Comparison of ENCODE assay signal across 19 cellular contexts in the genomic region with DNA sequence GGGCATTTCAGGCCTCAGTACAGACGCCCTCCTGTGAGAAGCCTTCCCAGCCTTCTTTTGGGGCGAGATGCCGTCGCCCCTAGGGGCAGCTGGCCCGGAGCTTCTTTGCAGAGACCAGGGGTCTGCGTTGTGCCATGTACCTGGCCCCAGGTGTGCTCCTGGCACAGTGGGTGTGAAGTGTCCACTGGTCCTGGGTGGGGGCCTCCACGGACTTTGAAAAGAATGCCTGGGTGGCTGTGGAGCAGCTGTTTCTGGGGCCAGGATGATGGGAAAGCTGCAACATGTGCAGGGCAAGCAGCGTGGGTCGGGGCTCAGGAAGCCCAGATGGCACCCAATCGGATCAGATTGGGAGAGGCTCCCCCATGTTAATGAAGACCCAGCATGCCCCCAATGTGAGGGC. TPM values are rescaled to one million over a fixed set of nuclear protein-coding genes. Genes with fewer than 3 reads are reported as not detected.
DNase-seq lines count a peak whose midpoint lies in the region; ATAC-seq and TF ChIP-seq lines count a peak whose summit lies in the region.
"Had no signal": no experiment of that assay in that cellular context is flagged by ENCODE, and none has a peak within 500 bp of the region (broad histone marks: within the 10 kb centered on the region; RNA-seq: fewer than 3 reads in every experiment).

No MANE protein-coding gene starts in this region.

- POLR2A ChIA-PET in Caco-2 (lab: Charles Lee), result no interaction called here

- no peaks in the 10 kb centered on the region for H3K4me1 Mint-ChIP-seq in Caco-2 (ENCODE audit: low read depth, unreplicated experiment)

- DNase-seq in Right ventricle myocardium superior, result peak; percentile 13
- DNase-seq in cardiac septum (ENCODE audit: low spot score), result no peak
- DNase-seq in colonic mucosa, result no peak
- DNase-seq in osteoblast (ENCODE audit: insufficient read length, low spot score, missing footprints), result peak; percentile 39
- no peak for DNase-seq in thyroid gland
- no peak for DNase-seq in NCI-H2171 (lab: John Stamatoyannopoulos, UW)
- no peak for DNase-seq in Caco-2
- DNase-seq: CD4-positive, alpha-beta memory T cell; DMS153; MG63; NCI-H446 treated with DMSO at 0.1 percent for 48 hours; NCI-H526; NCI-H82; NK-92 treated with Interleukin-12 subunit alpha and Interleukin-12 subunit beta, amount 100 ng/mL, for 24 hours; RPMI8226; SHP77 treated with DMSO at 0.1 percent for 48 hours had no signal

- no peaks in the 10 kb centered on the region for H3K27me3 Mint-ChIP-seq in Caco-2 (ENCODE audit: insufficient read depth, unreplicated experiment)

- H3K27ac Mint-ChIP-seq in Caco-2 (ENCODE audit: unreplicated experiment), result no peak overlapping the region
- H3K27ac Mint-ChIP-seq: CD4-positive, alpha-beta memory T cell had no signal

- H4K20me1 ChIP-seq in osteoblast (ENCODE audit: insufficient read depth, low read length), result no peaks in the 10 kb centered on the region

- no peak overlapping the region for H3K4me2 ChIP-seq in osteoblast (ENCODE audit: insufficient read depth, low read length)
- H3K4me2 ChIP-seq: PC-9 had no signal

- H2AFZ ChIP-seq in osteoblast (ENCODE audit: low read length), result no peak overlapping the region
- H2AFZ ChIP-seq: PC-9 had no signal

- H3K27ac ChIP-seq in colonic mucosa (peak overlapping the region; percentile 82), osteoblast (ENCODE audit: low read depth, low read length) (no peak overlapping the region), thyroid gland (no peak overlapping the region)
- H3K27ac ChIP-seq: PC-9 had no signal

- no peaks in the 10 kb centered on the region for H3K79me2 ChIP-seq in osteoblast (ENCODE audit: insufficient read depth, low read length)

- no peak for ATAC-seq in Right ventricle myocardium superior (ENCODE audit: poor library complexity)
- ATAC-seq: HCT116 had no signal

- H3K4me3 ChIP-seq in colonic mucosa (no peak overlapping the region), osteoblast (ENCODE audit: insufficient read depth, low read length) (no peak overlapping the region), thyroid gland (replicated peaks in 1 of 3) (no peak overlapping the region), Caco-2 (ENCODE audit: low read depth, low read length) (no peak overlapping the region)
- H3K4me3 ChIP-seq: MG63, PC-9 had no signal

- no peaks in the 10 kb centered on the region for H3K27me3 ChIP-seq in colonic mucosa
- H3K27me3 ChIP-seq in osteoblast (ENCODE audit: insufficient read depth, low read length), result no peaks in the 10 kb centered on the region
- H3K27me3 ChIP-seq in thyroid gland, result no peaks in the 10 kb centered on the region
- no peaks in the 10 kb centered on the region for H3K27me3 ChIP-seq in Caco-2 (replicated peaks; ENCODE audit: control insufficient read depth, insufficient read depth, low read length)
- H3K27me3 ChIP-seq: MG63 had no signal

- intact Hi-C loops in Right ventricle myocardium superior (cut with DNase I), result no loop called here
- intact Hi-C loops in cardiac septum (cut with DNase I), result no loop called here
- intact Hi-C loops in colonic mucosa (cut with DNase I), result loop anchor here (5.0 to 10.0 kb wide), 2 partner anchors 34 to 63 kb away; no protein-coding TSS in a partner anchor
- intact Hi-C loops in thyroid gland (cut with DNase I), result no loop called here
- intact Hi-C loops in Caco-2 (cut with micrococcal nuclease; ENCODE audit: unreplicated experiment), result no loop called here

- BruUV-seq in Caco-2 (replicated peaks; lab: Mats Ljungman, UMichigan), result no TSS peak

- 82 to 96% methylated on average over 6 to 9 of the region's 10 CpGs for WGBS in thyroid gland, 2 donors

- H3K9me3 ChIP-seq in colonic mucosa (no peaks in the 10 kb centered on the region), osteoblast (ENCODE audit: low read depth, low read length) (no peaks in the 10 kb centered on the region), thyroid gland (no peaks in the 10 kb centered on the region), Caco-2 (no peaks in the 10 kb centered on the region)
- H3K9me3 ChIP-seq: MG63 had no signal

- H3K4me1 ChIP-seq in colonic mucosa (peaks cover 18% of the 10 kb centered on the region), osteoblast (ENCODE audit: insufficient read depth, low read length) (no peaks in the 10 kb centered on the region), thyroid gland (peaks cover 4% of the 10 kb centered on the region in 2 donors), Caco-2 (no peaks in the 10 kb centered on the region)

- H3K36me3 ChIP-seq in colonic mucosa (no peaks in the 10 kb centered on the region), osteoblast (ENCODE audit: insufficient read depth, low read length) (no peaks in the 10 kb centered on the region), thyroid gland (no peaks in the 10 kb centered on the region), Caco-2 (ENCODE audit: control insufficient read depth, insufficient read depth, low read length) (no peaks in the 10 kb centered on the region)
- H3K36me3 ChIP-seq: MG63 had no signal

- no peak for TF ChIP-seq CTCF in colonic mucosa (IDR thresholded peaks at IDR 0.05)
- TF ChIP-seq CTCF in osteoblast (IDR thresholded peaks at IDR 0.05; ENCODE audit: extremely low read depth, low read depth, low read length), result no peak
- TF ChIP-seq CTCF in thyroid gland (IDR thresholded peaks at IDR 0.05), result no peak
- no peak for TF ChIP-seq CTCF in Caco-2 (IDR thresholded peaks at IDR 0.05; ENCODE audit: insufficient read depth in 1 of 2, low read depth in 1 of 2, low read length in 1 of 2, severe bottlenecking in 1 of 2, unreplicated experiment in 1 of 2)

- H3K36me3 Mint-ChIP-seq in Caco-2 (ENCODE audit: insufficient read depth, unreplicated experiment), result no peaks in the 10 kb centered on the region
- H3K36me3 Mint-ChIP-seq: CD4-positive, alpha-beta memory T cell had no signal

- CTCF ChIA-PET in Caco-2 (lab: Charles Lee), result no interaction called here

- no peaks in the 10 kb centered on the region for H3K9me3 Mint-ChIP-seq in Caco-2 (ENCODE audit: unreplicated experiment)

- no peak overlapping the region for H3K4me3 Mint-ChIP-seq in Caco-2 (ENCODE audit: unreplicated experiment)
- H3K4me3 Mint-ChIP-seq: CD4-positive, alpha-beta memory T cell had no signal

- peak overlapping the region in 1 of 2 donors; percentile 53 for H3K9ac ChIP-seq in colonic mucosa (ENCODE audit: low read depth in 2 of 2, low read length in 2 of 2)

- TF ChIP-seq POLR2A in thyroid gland (IDR thresholded peaks at IDR 0.05), result no peak

RNA-seq across cellular contexts. Expression of a gene that starts 47.8 kb away (rescaled TPM):
- total RNA-seq in Right ventricle myocardium superior (222 TPM), cardiac septum (123 TPM), colonic mucosa (100 to 1,000 TPM; 161 to 238 TPM), osteoblast (not detected in 2 replicates), thyroid gland (1 to 10 TPM in 3 of 4 donors, under 1 TPM in 1; 0.94 to 8.5 (median 8.1) TPM), Caco-2 (2022) (21.7 and 23.4 TPM in 2 replicates)
- total RNA-seq: LHCN-M2 had no signal

Comparison
In these comparisons a context has a peak if more than half of its experiments do, and no peak if none do; other contexts are left out.
1. DNase-seq: peak in Right ventricle myocardium superior (single experiment) and osteoblast (single experiment); none in cardiac septum (single experiment), colonic mucosa (single experiment), thyroid gland (0 of 2), NCI-H2171 (single experiment) and Caco-2 (0 of 2).